In the genomic region with DNA sequence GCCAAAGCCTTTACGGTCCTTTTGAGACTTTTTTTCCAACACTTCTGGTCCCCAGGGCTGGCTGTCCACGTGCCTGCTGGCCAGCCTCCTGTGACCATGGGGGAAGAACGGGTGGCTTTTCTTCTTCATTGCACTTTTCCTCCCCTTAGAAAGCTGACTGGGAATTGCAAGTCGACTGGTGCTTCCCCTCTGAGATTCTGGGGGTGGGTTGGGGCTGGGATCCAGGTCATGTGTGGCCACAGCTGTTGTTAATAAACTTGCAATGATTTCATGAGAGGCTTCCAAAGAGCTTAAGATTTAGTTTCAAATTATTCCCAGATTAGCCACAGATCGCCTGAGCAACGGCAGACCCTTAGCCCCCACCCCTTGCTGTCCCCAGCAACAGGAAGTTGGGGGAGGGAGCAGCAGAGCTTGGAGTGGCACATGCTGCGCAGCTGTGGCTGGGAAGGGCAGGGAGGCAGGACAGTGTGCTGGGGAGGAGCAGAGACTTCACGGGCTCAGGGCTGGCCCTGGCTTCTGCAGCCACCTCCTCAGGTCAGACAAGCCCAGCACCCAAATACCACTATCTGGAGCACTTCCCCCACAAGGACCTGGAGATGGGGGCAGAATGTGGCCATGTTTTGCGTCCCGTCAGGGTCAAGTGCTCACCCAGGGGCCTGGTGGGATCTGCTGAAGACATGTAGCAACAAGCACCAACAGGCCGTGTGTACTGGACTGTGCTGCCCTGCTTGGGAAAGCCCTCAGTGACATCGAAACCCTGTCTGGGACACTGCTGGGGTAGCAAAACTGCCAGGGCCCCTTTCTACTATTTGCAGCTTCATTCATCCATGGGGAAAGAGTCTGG, we compare ENCODE assay signal across 8 cellular contexts.
DNase-seq lines count a peak whose midpoint lies in the region; ATAC-seq lines count a peak whose summit lies in the region.

No MANE protein-coding gene starts in this region.

- no peak overlapping the region for H3K4me3 ChIP-seq in skeletal muscle cell (ENCODE audit: low read depth, low read length)

- no peak overlapping the region for H3K4me3 Mint-ChIP-seq in activated naive CD4-positive, alpha-beta T cell treated with anti-CD3 and anti-CD28 coated beads, Interleukin-2, amount 10 ng/mL, durations not matched to agents 7 days and 5 days

- CTCF ChIA-PET in activated naive CD4-positive, alpha-beta T cell treated with anti-CD3 and anti-CD28 coated beads, Interleukin-2, amount 10 ng/mL, durations not matched to agents 7 days and 5 days (lab: Charles Lee), result interaction anchor here (0.6 to 1.6 kb wide), 2 partner anchors 25 to 74 kb away, joined by 3 read pairs; no protein-coding TSS in a partner anchor

- peaks cover 27% of the 10 kb centered on the region for H3K36me3 Mint-ChIP-seq in activated naive CD4-positive, alpha-beta T cell treated with anti-CD3 and anti-CD28 coated beads, Interleukin-2, amount 10 ng/mL, durations not matched to agents 7 days and 5 days

- no peaks in the 10 kb centered on the region for H3K27me3 Mint-ChIP-seq in activated naive CD4-positive, alpha-beta T cell treated with anti-CD3 and anti-CD28 coated beads, Interleukin-2, amount 10 ng/mL, durations not matched to agents 7 days and 5 days

- H3K4me1 Mint-ChIP-seq in activated naive CD4-positive, alpha-beta T cell treated with anti-CD3 and anti-CD28 coated beads, Interleukin-2, amount 10 ng/mL, durations not matched to agents 7 days and 5 days, result peaks cover 29% of the 10 kb centered on the region

- DNase-seq in GM04503 (ENCODE audit: low read depth) (peak; percentile 85), UCSD-AML1 (lab: John Stamatoyannopoulos, UW; ENCODE audit: unreplicated experiment) (peak; percentile 16), hepatic stellate cell (ENCODE audit: low spot score) (peak; percentile 76), skeletal muscle cell (ENCODE audit: low read depth) (peak; percentile 82)
- no peak for DNase-seq in central memory CD4-positive, alpha-beta T cell
- DNase-seq in activated naive CD4-positive, alpha-beta T cell treated with anti-CD3 and anti-CD28 coated beads, Interleukin-2, amount 10 ng/mL, durations not matched to agents 7 days and 5 days, result no peak

- ATAC-seq in HG03439 (IDR thresholded peaks at IDR 0.05; ENCODE audit: unreplicated experiment) (no peak), HG02840 (IDR thresholded peaks at IDR 0.05; ENCODE audit: low FRiP score, unreplicated experiment) (no peak)

- no peak overlapping the region for H3K27ac Mint-ChIP-seq in activated naive CD4-positive, alpha-beta T cell treated with anti-CD3 and anti-CD28 coated beads, Interleukin-2, amount 10 ng/mL, durations not matched to agents 7 days and 5 days

- H3K9me3 Mint-ChIP-seq in activated naive CD4-positive, alpha-beta T cell treated with anti-CD3 and anti-CD28 coated beads, Interleukin-2, amount 10 ng/mL, durations not matched to agents 7 days and 5 days, result no peaks in the 10 kb centered on the region

Comparison
In these comparisons a context has a peak if more than half of its experiments do, and no peak if none do; other contexts are left out.
1. DNase-seq: peak in GM04503 (single experiment), UCSD-AML1 (single experiment), hepatic stellate cell (single experiment) and skeletal muscle cell (single experiment); none in central memory CD4-positive, alpha-beta T cell (single experiment) and activated naive CD4-positive, alpha-beta T cell treated with anti-CD3 and anti-CD28 coated beads, Interleukin-2, amount 10 ng/mL, durations not matched to agents 7 days and 5 days (single experiment).